Comparison of ENCODE assay signal across 18 cellular contexts in the genomic region with DNA sequence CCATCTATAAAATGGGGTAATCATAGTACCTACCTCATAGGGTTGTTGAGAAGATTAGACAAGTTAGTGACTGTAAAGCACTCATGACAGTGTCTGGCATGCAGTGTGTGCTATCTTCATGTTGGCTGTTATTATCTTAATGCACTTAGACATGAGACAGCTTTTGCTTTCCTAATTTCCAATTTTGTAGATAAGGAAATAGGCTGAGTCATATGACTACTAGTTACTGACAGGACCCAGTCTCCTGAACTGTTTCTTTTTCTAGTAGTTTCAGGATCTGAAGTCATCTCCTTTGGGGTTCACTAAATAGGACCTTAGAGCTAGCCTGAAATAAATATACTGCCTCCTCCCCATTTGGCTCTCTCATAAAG.
DNase-seq lines count a peak whose midpoint lies in the region; ATAC-seq and TF ChIP-seq lines count a peak whose summit lies in the region.
"Had no signal": no experiment of that assay in that cellular context is flagged by ENCODE, and none has a peak within 500 bp of the region (broad histone marks: within the 10 kb centered on the region; RNA-seq: fewer than 3 reads in every experiment).

No MANE protein-coding gene starts in this region.

- H3K18ac ChIP-seq in mesenchymal stem cell (ENCODE audit: low read depth in 1 of 2, low read length in 2 of 2): no peak overlapping the region

- peaks cover 7% of the 10 kb centered on the region for H3K4me1 ChIP-seq in mesenchymal stem cell (ENCODE audit: control insufficient read depth, insufficient read depth, low read depth, low read length)
- H3K4me1 ChIP-seq in GM23338 (ENCODE audit: insufficient read depth): no peaks in the 10 kb centered on the region
- H3K4me1 ChIP-seq: Caco-2 had no signal

- no peaks in the 10 kb centered on the region for H3F3A ChIP-seq in GM23338 (replicated peaks; ENCODE audit: low read depth)

- intact Hi-C loops in activated CD4-positive, alpha-beta T cell treated with anti-CD3 and anti-CD28 coated beads for 36 hours (cut with DNase I, micrococcal nuclease): loop anchor here (1.0 to 5.0 kb wide), 10 partner anchors 73 to 474 kb away; partner anchors contain the start of genes CBX3 (in 1 of the 2), HNRNPA2B1 (in 1 of the 2) and SNX10 (in 1 of the 2)

- no peaks in the 10 kb centered on the region for H3K79me1 ChIP-seq in mesenchymal stem cell (replicated peaks; ENCODE audit: low read length, poor library complexity, severe bottlenecking)

- CTCF ChIA-PET in activated CD4-positive, alpha-beta T cell treated with anti-CD3 and anti-CD28 coated beads for 36 hours (lab: Charles Lee): interaction anchor here (0.6 to 5.0 kb wide), 29 partner anchors 9 to 521 kb away, joined by 3 to 46 read pairs (median 5); partner anchors contain the start of gene NFE2L3

- no peak overlapping the region for H3K23ac ChIP-seq in mesenchymal stem cell (ENCODE audit: low read length in 2 of 2)

- H3K27ac ChIP-seq in mesenchymal stem cell (ENCODE audit: low read length, poor library complexity, severe bottlenecking) (peak overlapping the region; percentile 61), GM23338 (ENCODE audit: low read depth) (no peak overlapping the region)
- H3K27ac ChIP-seq: 22Rv1 had no signal

- ATAC-seq in activated CD4-positive, alpha-beta T cell treated with anti-CD3 and anti-CD28 coated beads for 36 hours: peak; percentile 23
- ATAC-seq in GM23338: no peak

- no peak overlapping the region for H4K8ac ChIP-seq in mesenchymal stem cell (ENCODE audit: low read length)

- H3K9ac ChIP-seq in mesenchymal stem cell (ENCODE audit: low read length): peak overlapping the region; percentile 26

- H3K27me3 ChIP-seq in mesenchymal stem cell (ENCODE audit: control insufficient read depth in 1 of 2, insufficient read depth in 1 of 2, low read length in 2 of 2) (no peaks in the 10 kb centered on the region), GM23338 (ENCODE audit: insufficient read depth) (no peaks in the 10 kb centered on the region)

- H3K36me3 ChIP-seq in mesenchymal stem cell (ENCODE audit: control insufficient read depth in 1 of 2, insufficient read depth in 2 of 2, low read depth in 1 of 2, low read length in 2 of 2) (no peaks in the 10 kb centered on the region), GM23338 (ENCODE audit: insufficient read depth) (no peaks in the 10 kb centered on the region)
- H3K36me3 ChIP-seq: BE2C had no signal

- no peak overlapping the region for H3K4me2 ChIP-seq in mesenchymal stem cell (ENCODE audit: low read length, poor library complexity, severe bottlenecking)
- no peak overlapping the region for H3K4me2 ChIP-seq in GM23338

- no peak for TF ChIP-seq CTCF in brain (conservative IDR thresholded peaks at IDR 0.05)
- no peak for TF ChIP-seq CTCF in GM23338 (conservative IDR thresholded peaks at IDR 0.05; ENCODE audit: low read depth in 2 of 2)

- H3K36me3 Mint-ChIP-seq in activated CD4-positive, alpha-beta T cell treated with anti-CD3 and anti-CD28 coated beads for 36 hours (ENCODE audit: low read depth): peaks cover 4% of the 10 kb centered on the region
- H3K36me3 Mint-ChIP-seq in brain (no peaks in the 10 kb centered on the region), GM23338 (ENCODE audit: low read depth) (no peaks in the 10 kb centered on the region)

- H2BK12ac ChIP-seq in mesenchymal stem cell (ENCODE audit: low read length in 2 of 2): no peak overlapping the region

- no peaks in the 10 kb centered on the region for H3K79me2 ChIP-seq in GM23338 (replicated peaks; ENCODE audit: insufficient read depth)

- H2BK120ac ChIP-seq in mesenchymal stem cell (ENCODE audit: low read depth, low read length): no peak overlapping the region

- POLR2A ChIA-PET in activated CD4-positive, alpha-beta T cell treated with anti-CD3 and anti-CD28 coated beads for 36 hours (lab: Charles Lee): no interaction called here

- no peaks in the 10 kb centered on the region for H3K9me3 Mint-ChIP-seq in activated CD4-positive, alpha-beta T cell treated with anti-CD3 and anti-CD28 coated beads for 36 hours (ENCODE audit: low read depth)
- H3K9me3 Mint-ChIP-seq in brain (no peaks in the 10 kb centered on the region), GM23338 (no peaks in the 10 kb centered on the region)
- H3K9me3 Mint-ChIP-seq: CD4-positive, alpha-beta T cell; H9 had no signal

- H3K4ac ChIP-seq in mesenchymal stem cell (ENCODE audit: low read depth in 1 of 2, low read length in 2 of 2): no peak overlapping the region

- no peak overlapping the region for H2BK5ac ChIP-seq in mesenchymal stem cell (ENCODE audit: low read depth, low read length, poor library complexity, severe bottlenecking)

- H4K20me1 ChIP-seq in GM23338 (replicated peaks; ENCODE audit: insufficient read depth): no peaks in the 10 kb centered on the region

- H3K4me3 ChIP-seq in mesenchymal stem cell (ENCODE audit: insufficient read depth in 1 of 2, low read depth in 1 of 2, low read length in 2 of 2): no peak overlapping the region
- no peak overlapping the region for H3K4me3 ChIP-seq in GM23338

- DNase-seq in activated CD4-positive, alpha-beta T cell treated with anti-CD3 and anti-CD28 coated beads for 36 hours: no peak
- DNase-seq in activated CD4-positive, alpha-beta T cell treated with anti-CD3 and anti-CD28 coated beads, Interleukin-2, amount 50 U/mL, for 1 hour: no peak
- DNase-seq in mesenchymal stem cell (no peak), ACHN (no peak), SHP77 treated with DMSO at 0.1 percent for 48 hours (lab: John Stamatoyannopoulos, UW) (no peak), GM23338 (ENCODE audit: low spot score) (no peak), NCI-H1092 treated with DMSO at 0.1 percent for 48 hours (lab: John Stamatoyannopoulos, UW) (no peak)
- DNase-seq: BE2C; Caco-2; CD4-positive, alpha-beta T cell; GDM1; H9; MM.1S; NCI-H1694; NCI-H774; Right ventricle myocardium superior had no signal

- no peaks in the 10 kb centered on the region for H3K9me3 ChIP-seq in mesenchymal stem cell (ENCODE audit: control insufficient read depth, low read length)
- H3K9me3 ChIP-seq: BE2C, Caco-2 had no signal

- no peak overlapping the region for H3K27ac Mint-ChIP-seq in activated CD4-positive, alpha-beta T cell treated with anti-CD3 and anti-CD28 coated beads for 36 hours
- H3K27ac Mint-ChIP-seq in brain: peak overlapping the region in 3 of 5 experiments; percentile 14 to 70 (median 23)
- H3K27ac Mint-ChIP-seq in GM23338: no peak overlapping the region
- H3K27ac Mint-ChIP-seq: CD4-positive, alpha-beta T cell; H9 had no signal

- H3K14ac ChIP-seq in mesenchymal stem cell (ENCODE audit: low read length in 2 of 2): no peak overlapping the region

- no peak overlapping the region for H2BK15ac ChIP-seq in mesenchymal stem cell (ENCODE audit: low read depth, poor library complexity, severe bottlenecking)

- no peak overlapping the region for H4K91ac ChIP-seq in mesenchymal stem cell (ENCODE audit: low read length)

- H2AFZ ChIP-seq in mesenchymal stem cell (ENCODE audit: low read depth, low read length) (no peak overlapping the region), GM23338 (no peak overlapping the region)

- H3K27me3 Mint-ChIP-seq in activated CD4-positive, alpha-beta T cell treated with anti-CD3 and anti-CD28 coated beads for 36 hours: no peaks in the 10 kb centered on the region
- H3K27me3 Mint-ChIP-seq in brain (no peaks in the 10 kb centered on the region), GM23338 (ENCODE audit: insufficient read depth, low read depth, poor library complexity) (no peaks in the 10 kb centered on the region)
- H3K27me3 Mint-ChIP-seq: CD4-positive, alpha-beta T cell had no signal

- no peak overlapping the region for H3K4me3 Mint-ChIP-seq in activated CD4-positive, alpha-beta T cell treated with anti-CD3 and anti-CD28 coated beads for 36 hours
- H3K4me3 Mint-ChIP-seq in brain: peak overlapping the region in 1 of 5 experiments; percentile 6
- H3K4me3 Mint-ChIP-seq in GM23338: no peak overlapping the region; the same call in 2 of the 3 replicates
- H3K4me3 Mint-ChIP-seq: CD4-positive, alpha-beta T cell; H9 had no signal

- no peaks in the 10 kb centered on the region for H3K9me2 ChIP-seq in GM23338 (ENCODE audit: insufficient read depth)

- in situ Hi-C loops in ACHN (cut with HindIII; ENCODE audit: low pct_ligation_motif_present, low pct_unique_long_range_greater_than_20kb, low sequenced_read_pairs): no loop called here

- peaks cover 5% of the 10 kb centered on the region for H3K4me1 Mint-ChIP-seq in activated CD4-positive, alpha-beta T cell treated with anti-CD3 and anti-CD28 coated beads for 36 hours
- peaks cover 33% of the 10 kb centered on the region for H3K4me1 Mint-ChIP-seq in brain
- H3K4me1 Mint-ChIP-seq in GM23338: peaks cover 8% of the 10 kb centered on the region; the same call in 2 of the 3 replicates

- H2AK5ac ChIP-seq in mesenchymal stem cell (ENCODE audit: low read length, severe bottlenecking): no peak overlapping the region

TF ChIP-seq in GM23338, 12 proteins besides CTCF, POLR2A, EP300 and RAD21 (continues in another document):
- TF ChIP-seq NANOG (IDR thresholded peaks at IDR 0.05; ENCODE audit: borderline replicate concordance): no peak
- TF ChIP-seq, protein P1, sequence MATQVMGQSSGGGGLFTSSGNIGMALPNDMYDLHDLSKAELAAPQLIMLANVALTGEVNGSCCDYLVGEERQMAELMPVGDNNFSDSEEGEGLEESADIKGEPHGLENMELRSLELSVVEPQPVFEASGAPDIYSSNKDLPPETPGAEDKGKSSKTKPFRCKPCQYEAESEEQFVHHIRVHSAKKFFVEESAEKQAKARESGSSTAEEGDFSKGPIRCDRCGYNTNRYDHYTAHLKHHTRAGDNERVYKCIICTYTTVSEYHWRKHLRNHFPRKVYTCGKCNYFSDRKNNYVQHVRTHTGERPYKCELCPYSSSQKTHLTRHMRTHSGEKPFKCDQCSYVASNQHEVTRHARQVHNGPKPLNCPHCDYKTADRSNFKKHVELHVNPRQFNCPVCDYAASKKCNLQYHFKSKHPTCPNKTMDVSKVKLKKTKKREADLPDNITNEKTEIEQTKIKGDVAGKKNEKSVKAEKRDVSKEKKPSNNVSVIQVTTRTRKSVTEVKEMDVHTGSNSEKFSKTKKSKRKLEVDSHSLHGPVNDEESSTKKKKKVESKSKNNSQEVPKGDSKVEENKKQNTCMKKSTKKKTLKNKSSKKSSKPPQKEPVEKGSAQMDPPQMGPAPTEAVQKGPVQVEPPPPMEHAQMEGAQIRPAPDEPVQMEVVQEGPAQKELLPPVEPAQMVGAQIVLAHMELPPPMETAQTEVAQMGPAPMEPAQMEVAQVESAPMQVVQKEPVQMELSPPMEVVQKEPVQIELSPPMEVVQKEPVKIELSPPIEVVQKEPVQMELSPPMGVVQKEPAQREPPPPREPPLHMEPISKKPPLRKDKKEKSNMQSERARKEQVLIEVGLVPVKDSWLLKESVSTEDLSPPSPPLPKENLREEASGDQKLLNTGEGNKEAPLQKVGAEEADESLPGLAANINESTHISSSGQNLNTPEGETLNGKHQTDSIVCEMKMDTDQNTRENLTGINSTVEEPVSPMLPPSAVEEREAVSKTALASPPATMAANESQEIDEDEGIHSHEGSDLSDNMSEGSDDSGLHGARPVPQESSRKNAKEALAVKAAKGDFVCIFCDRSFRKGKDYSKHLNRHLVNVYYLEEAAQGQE (IDR thresholded peaks at IDR 0.05; ENCODE audit: unreplicated experiment): no peak
- no peak for TF ChIP-seq ZNF331 (CRISPR knock-in tag; IDR thresholded peaks at IDR 0.05; ENCODE audit: low read depth)
- TF ChIP-seq ZNF114 (CRISPR knock-in tag; IDR thresholded peaks at IDR 0.05): no peak
- TF ChIP-seq EZH2phosphoT487 (IDR thresholded peaks at IDR 0.05; ENCODE audit: unreplicated experiment): no peak

Comparison
In these comparisons a context has a peak if more than half of its experiments do, and no peak if none do; other contexts are left out.
1. H3K27ac Mint-ChIP-seq: peak in brain (3 of 5); none in activated CD4-positive, alpha-beta T cell treated with anti-CD3 and anti-CD28 coated beads for 36 hours (single experiment) and GM23338 (single experiment).